12 cellular contexts compared by ENCODE assay signal in genomic region chr10:4650572-4650971, GRCh38.
DNase-seq lines count a peak whose midpoint lies in the region; TF ChIP-seq lines count a peak whose summit lies in the region.
"Had no signal": no experiment of that assay in that cellular context is flagged by ENCODE, and none has a peak within 500 bp of the region (broad histone marks: within the 10 kb centered on the region; RNA-seq: fewer than 3 reads in every experiment).

No MANE protein-coding gene starts in this region.

- no peak overlapping the region for H2AFZ ChIP-seq in neural cell (ENCODE audit: low read depth, low read length)

- H3K36me3 ChIP-seq in esophagus muscularis mucosa (no peaks in the 10 kb centered on the region), neural cell (ENCODE audit: insufficient read depth, low read length) (no peaks in the 10 kb centered on the region)
- H3K36me3 ChIP-seq: Peyer's patch had no signal

- H3K79me2 ChIP-seq in neural cell (replicated peaks; ENCODE audit: insufficient read depth, low read length), result no peaks in the 10 kb centered on the region

- intact Hi-C loops in esophagus muscularis mucosa (cut with DNase I), result loop anchor here (5.0 to 10.0 kb wide), 4 partner anchors 138 to 1456 kb away; no protein-coding TSS in a partner anchor

- peak; percentile 47 for TF ChIP-seq RAD21 in neural cell (conservative IDR thresholded peaks at IDR 0.05)

- H4K20me1 ChIP-seq in neural cell (ENCODE audit: insufficient read depth), result no peaks in the 10 kb centered on the region

- H3F3A ChIP-seq in neural cell (ENCODE audit: insufficient read depth, low read length, poor library complexity, severe bottlenecking), result peaks cover 6% of the 10 kb centered on the region

- H3K27me3 ChIP-seq in esophagus muscularis mucosa (no peaks in the 10 kb centered on the region), neural cell (ENCODE audit: insufficient read depth, low read depth, low read length) (peaks cover 4% of the 10 kb centered on the region)
- H3K27me3 ChIP-seq: Peyer's patch had no signal

- no peak for TF ChIP-seq EP300 in esophagus muscularis mucosa (IDR thresholded peaks at IDR 0.05)
- no peak for TF ChIP-seq EP300 in neural cell (conservative IDR thresholded peaks at IDR 0.05; ENCODE audit: poor library complexity, severe bottlenecking)

- H3K9me2 ChIP-seq in neural cell (ENCODE audit: insufficient read depth, low read length), result no peaks in the 10 kb centered on the region

- 57% methylated on average over 5 of the region's 5 CpGs for WGBS in esophagus muscularis mucosa

- H3K9me3 ChIP-seq in esophagus muscularis mucosa, result no peaks in the 10 kb centered on the region
- H3K9me3 ChIP-seq in neural cell (ENCODE audit: low read length), result no peaks in the 10 kb centered on the region
- H3K9me3 ChIP-seq: Peyer's patch had no signal

- H3K4me1 ChIP-seq in esophagus muscularis mucosa, result peaks cover 23 to 30% (median 29%) of the 10 kb centered on the region in 4 donors
- H3K4me1 ChIP-seq: Peyer's patch had no signal

- no peak overlapping the region for H3K4me2 ChIP-seq in neural cell (ENCODE audit: low read length)

- peak; percentile 60 for DNase-seq in AG08396 (ENCODE audit: low spot score)
- peak; percentile 65 for DNase-seq in HT-29 (ENCODE audit: low spot score)
- no peak for DNase-seq in esophagus muscularis mucosa (ENCODE audit: extremely low spot score)
- no peak for DNase-seq in cerebellum (ENCODE audit: low spot score)
- no peak for DNase-seq in globus pallidus (ENCODE audit: low spot score)
- DNase-seq in superior temporal gyrus (ENCODE audit: extremely low spot score), result no peak
- DNase-seq in NCI-H2081 treated with DMSO at 0.1 percent for 48 hours (lab: John Stamatoyannopoulos, UW), result no peak
- DNase-seq: activated T-cell treated with anti-CD3 and anti-CD28 coated beads for 4 hours; central memory CD4-positive, alpha-beta T cell; Peyer's patch had no signal

- TF ChIP-seq CTCF in esophagus muscularis mucosa (IDR thresholded peaks at IDR 0.05) (no peak), neural cell (IDR thresholded peaks at IDR 0.05; ENCODE audit: poor library complexity, severe bottlenecking) (peak; percentile 22)

- no peak for TF ChIP-seq POLR2A in esophagus muscularis mucosa (IDR thresholded peaks at IDR 0.05; ENCODE audit: low read depth)

- H3K27ac ChIP-seq in esophagus muscularis mucosa (replicated peaks in 1 of 4), result peak overlapping the region; percentile 36 to 71 (median 65)
- peak overlapping the region; percentile 69 for H3K27ac ChIP-seq in neural cell (ENCODE audit: low read length)
- H3K27ac ChIP-seq: Peyer's patch had no signal

- H3K4me3 ChIP-seq in esophagus muscularis mucosa (no peak overlapping the region), neural cell (ENCODE audit: low read length) (no peak overlapping the region)
- H3K4me3 ChIP-seq: Peyer's patch, skin epidermis had no signal

- no peak overlapping the region for H3K9ac ChIP-seq in neural cell (ENCODE audit: low read length)

TF ChIP-seq in neural cell, 6 proteins besides CTCF, POLR2A, EP300 and RAD21:
- TF ChIP-seq REST (IDR thresholded peaks at IDR 0.05; ENCODE audit: borderline replicate concordance) (no peak), SMC3 (conservative IDR thresholded peaks at IDR 0.05; ENCODE audit: poor library complexity) (no peak), TAF1 (IDR thresholded peaks at IDR 0.05; ENCODE audit: low read depth) (no peak), MXI1 (conservative IDR thresholded peaks at IDR 0.05; ENCODE audit: poor library complexity, severe bottlenecking) (no peak), POLR2AphosphoS5 (IDR thresholded peaks at IDR 0.05) (no peak), EZH2 (IDR thresholded peaks at IDR 0.05; ENCODE audit: borderline replicate concordance, insufficient read depth, low read length, poor library complexity, severe bottlenecking) (no peak)

Comparison
In these comparisons a context has a peak if more than half of its experiments do, and no peak if none do; other contexts are left out.
1. DNase-seq: peak in AG08396 (single experiment) and HT-29 (single experiment); none in esophagus muscularis mucosa (single experiment), cerebellum (single experiment), globus pallidus (single experiment), superior temporal gyrus (single experiment) and NCI-H2081 treated with DMSO at 0.1 percent for 48 hours (single experiment).